Comparison of ENCODE assay signal across 26 cellular contexts in genomic region chr6:100979269-100979668, GRCh38.
"Had no signal": no experiment of that assay in that cellular context is flagged by ENCODE, and none has a peak within 500 bp of the region (broad histone marks: within the 10 kb centered on the region; RNA-seq: fewer than 3 reads in every experiment).

No MANE protein-coding gene starts in this region.

- H3K4me3 ChIP-seq: body of pancreas, esophagus squamous epithelium, left ventricle myocardium inferior, right lobe of liver, stomach, thyroid gland, upper lobe of right lung had no signal

- H3K9me3 ChIP-seq: body of pancreas, esophagus squamous epithelium, neutrophil, right lobe of liver, thyroid gland, upper lobe of right lung had no signal

- H3K27ac Mint-ChIP-seq: activated B cell treated with CpG ODN at 0.5 μM for 24 hours; activated CD8-positive, alpha-beta T cell treated with anti-CD3 and anti-CD28 coated beads for 36 hours; activated naive CD8-positive, alpha-beta T cell; activated T-cell treated with anti-CD3 and anti-CD28 coated beads, Interleukin-2, amount 50 U/mL, for 72 hours; naive thymus-derived CD8-positive, alpha-beta T cell; stimulated activated effector memory CD8-positive, alpha-beta T cell treated with anti-CD3 and anti-CD28 coated beads, Interleukin-12 subunit alpha, Interleukin-12 subunit beta, amount 100 ng/mL, for 72 hours; T-helper 17 cell had no signal

- H3K27ac ChIP-seq: body of pancreas, epithelial cell of prostate, esophagus squamous epithelium, left ventricle myocardium inferior, neutrophil, right lobe of liver, stomach, thyroid gland, upper lobe of right lung had no signal

- ATAC-seq: activated CD8-positive, alpha-beta T cell treated with anti-CD3 and anti-CD28 coated beads for 36 hours; activated T-cell treated with anti-CD3 and anti-CD28 coated beads, Interleukin-2, amount 50 U/mL, for 72 hours; body of pancreas; naive thymus-derived CD8-positive, alpha-beta T cell; right lobe of liver; stimulated activated effector memory CD8-positive, alpha-beta T cell treated with anti-CD3 and anti-CD28 coated beads, Interleukin-12 subunit alpha, Interleukin-12 subunit beta, amount 100 ng/mL, for 72 hours; T-helper 17 cell; upper lobe of right lung had no signal

- H3K27me3 Mint-ChIP-seq: activated B cell treated with CpG ODN at 0.5 μM for 24 hours, T-helper 17 cell had no signal

- H3K4me1 Mint-ChIP-seq: activated B cell treated with CpG ODN at 0.5 μM for 24 hours; naive thymus-derived CD8-positive, alpha-beta T cell; stimulated activated effector memory CD8-positive, alpha-beta T cell treated with anti-CD3 and anti-CD28 coated beads, Interleukin-12 subunit alpha, Interleukin-12 subunit beta, amount 100 ng/mL, for 72 hours; T-helper 17 cell had no signal

- H3K4me3 Mint-ChIP-seq: activated B cell treated with CpG ODN at 0.5 μM for 24 hours; activated CD8-positive, alpha-beta T cell treated with anti-CD3 and anti-CD28 coated beads for 36 hours; activated naive CD8-positive, alpha-beta T cell; activated T-cell treated with anti-CD3 and anti-CD28 coated beads, Interleukin-2, amount 50 U/mL, for 72 hours; naive thymus-derived CD8-positive, alpha-beta T cell; stimulated activated effector memory CD8-positive, alpha-beta T cell treated with anti-CD3 and anti-CD28 coated beads, Interleukin-12 subunit alpha, Interleukin-12 subunit beta, amount 100 ng/mL, for 72 hours; T-helper 17 cell had no signal

- H3K36me3 ChIP-seq: esophagus squamous epithelium, left ventricle myocardium inferior, neutrophil, right lobe of liver, stomach, thyroid gland, upper lobe of right lung had no signal

- H3K4me1 ChIP-seq: body of pancreas, esophagus squamous epithelium, left ventricle myocardium inferior, right lobe of liver, stomach, thyroid gland, upper lobe of right lung had no signal

- DNase-seq: activated B cell treated with CpG ODN at 0.5 μM for 24 hours; activated CD4-positive, alpha-beta T cell treated with anti-CD3 and anti-CD28 coated beads, Interleukin-2, amount 50 U/mL, for 1 hour; activated CD8-positive, alpha-beta T cell treated with anti-CD3 and anti-CD28 coated beads for 36 hours; activated naive CD4-positive, alpha-beta T cell; activated T-cell treated with anti-CD3 and anti-CD28 coated beads, Interleukin-2, amount 50 U/mL, for 72 hours; aorta; body of pancreas; dermis blood vessel endothelial cell; effector CD8-positive, alpha-beta T cell; esophagus squamous epithelium; islet precursor cell; left ventricle myocardium inferior; midbrain; naive thymus-derived CD8-positive, alpha-beta T cell; right lobe of liver; stimulated activated CD4-positive, alpha-beta T cell treated with anti-CD3 and anti-CD28 coated beads, Interleukin-12 subunit alpha, Interleukin-12 subunit beta, amount 100 ng/mL, for 4 hours; stimulated activated CD4-positive, alpha-beta T cell treated with anti-CD3 and anti-CD28 coated beads, Interleukin-4, amount 100 ng/mL, for 24 hours; stomach; T-helper 17 cell; T1000; thyroid gland; upper lobe of right lung had no signal
